In the genomic region with DNA sequence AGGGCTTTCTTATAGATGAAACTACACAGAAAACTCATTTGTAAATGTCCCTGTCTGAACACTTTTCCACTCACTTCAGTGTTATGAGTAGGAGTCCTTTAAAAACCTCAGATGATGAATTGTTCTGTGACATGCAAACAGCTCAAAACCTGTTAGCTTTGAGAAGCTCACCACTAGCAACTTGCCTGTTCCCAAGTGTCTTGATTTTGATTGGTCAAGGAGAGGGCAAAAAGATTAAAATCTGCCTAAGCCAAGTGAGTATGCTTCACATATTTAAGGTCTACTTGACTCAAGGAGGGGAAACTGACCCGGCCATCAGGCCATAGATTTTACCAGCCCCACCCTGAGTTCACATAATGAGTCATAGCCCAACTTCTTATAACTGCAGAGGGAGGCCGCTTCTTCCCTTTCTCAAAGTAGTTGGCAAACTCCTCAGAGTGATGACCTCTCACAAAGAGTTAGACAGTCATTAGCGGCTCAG, we compare ENCODE assay signal across 17 cellular contexts. TPM values are rescaled to one million over a fixed set of nuclear protein-coding genes. Genes with fewer than 3 reads are reported as not detected.
DNase-seq lines count a peak whose midpoint lies in the region; ATAC-seq and TF ChIP-seq lines count a peak whose summit lies in the region.
"Had no signal": no experiment of that assay in that cellular context is flagged by ENCODE, and none has a peak within 500 bp of the region (broad histone marks: within the 10 kb centered on the region; RNA-seq: fewer than 3 reads in every experiment).

No MANE protein-coding gene starts in this region.

- H3K9me3 ChIP-seq in upper lobe of left lung (no peaks in the 10 kb centered on the region), sigmoid colon (no peaks in the 10 kb centered on the region)
- H3K9me3 ChIP-seq: heart left ventricle, spleen, thyroid gland had no signal

- ATAC-seq in upper lobe of left lung (ENCODE audit: low FRiP score in 2 of 2): peak; percentile 73 to 79
- ATAC-seq in HG02884 (IDR thresholded peaks at IDR 0.05; ENCODE audit: unreplicated experiment): no peak
- ATAC-seq: heart left ventricle, left ventricle myocardium superior had no signal

- WGBS in upper lobe of left lung, 2 donors: 51 to 63% methylated on average over 3 of the region's 3 CpGs
- WGBS in sigmoid colon, 2 donors: 37 to 67% methylated on average over 3 of the region's 3 CpGs

- H3K36me3 ChIP-seq in upper lobe of left lung (no peaks in the 10 kb centered on the region), sigmoid colon (no peaks in the 10 kb centered on the region)
- H3K36me3 ChIP-seq: heart left ventricle, spleen, thyroid gland had no signal

- TF ChIP-seq EP300 in upper lobe of left lung (IDR thresholded peaks at IDR 0.05) (no peak), sigmoid colon (IDR thresholded peaks at IDR 0.05) (no peak)

- no peak overlapping the region for H3K4me3 ChIP-seq in fibroblast of mammary gland (ENCODE audit: control insufficient read depth, low read depth, low read length)
- H3K4me3 ChIP-seq in upper lobe of left lung: no peak overlapping the region
- H3K4me3 ChIP-seq in sigmoid colon: no peak overlapping the region
- H3K4me3 ChIP-seq: heart left ventricle, spleen, thyroid gland had no signal

- H3K27me3 ChIP-seq in upper lobe of left lung: no peaks in the 10 kb centered on the region
- no peaks in the 10 kb centered on the region for H3K27me3 ChIP-seq in sigmoid colon
- H3K27me3 ChIP-seq: spleen, thyroid gland had no signal

- H3K27ac ChIP-seq in upper lobe of left lung (no peak overlapping the region), sigmoid colon (peak overlapping the region in 1 of 4 donors; percentile 2)
- H3K27ac ChIP-seq: 22Rv1, heart left ventricle, thyroid gland had no signal

- TF ChIP-seq CTCF in fibroblast of mammary gland (conservative IDR thresholded peaks at IDR 0.05; ENCODE audit: control insufficient read depth, insufficient read depth, low read depth, low read length) (no peak), upper lobe of left lung (IDR thresholded peaks at IDR 0.05) (no peak), sigmoid colon (IDR thresholded peaks at IDR 0.05) (no peak)

- DNase-seq in DMS 273 (lab: John Stamatoyannopoulos, UW; ENCODE audit: unreplicated experiment) (peak; percentile 2), DMS 273 treated with DMSO at 0.1 percent for 48 hours (lab: John Stamatoyannopoulos, UW) (no peak), OCI-M1 (lab: John Stamatoyannopoulos, UW) (peak; percentile 1), fibroblast of mammary gland (ENCODE audit: low read depth) (peak; percentile 58), upper lobe of left lung (peak in 1 of 2 donors; percentile 20), sigmoid colon (no peak), NCI-H748 (lab: John Stamatoyannopoulos, UW; ENCODE audit: unreplicated experiment) (no peak)
- DNase-seq: activated CD4-positive, alpha-beta T cell treated with anti-CD3 and anti-CD28 coated beads for 4 hours; COR-L47; HCEC 1CT; heart left ventricle; left ventricle myocardium superior; NCI-H2029 treated with DMSO at 0.1 percent for 48 hours; spleen; thyroid gland had no signal

- H3K4me1 ChIP-seq in upper lobe of left lung (no peaks in the 10 kb centered on the region), sigmoid colon (peaks cover 0 to 12% (median 5%) of the 10 kb centered on the region in 4 donors)
- H3K4me1 ChIP-seq: heart left ventricle, spleen, thyroid gland had no signal

- intact Hi-C loops in sigmoid colon (cut with DNase I): no loop called here

- no peak for TF ChIP-seq POLR2A in upper lobe of left lung (IDR thresholded peaks at IDR 0.05)
- no peak for TF ChIP-seq POLR2A in sigmoid colon (IDR thresholded peaks at IDR 0.05)

RNA-seq across cellular contexts. Expression of gene MEIS1, which starts 45.2 kb away (rescaled TPM):
- total RNA-seq in upper lobe of left lung (10 to 100 TPM; 23.1 to 43.9 (median 30.0) TPM), sigmoid colon (100 to 1,000 TPM; 108 to 144 (median 128) TPM)
- polyA plus RNA-seq in sigmoid colon: 10 to 100 TPM in 1 of 3 donors, 1 to 10 TPM in 2; 2.8 to 14.2 (median 7.8) TPM

Comparison
In these comparisons a context has a peak if more than half of its experiments do, and no peak if none do; other contexts are left out.
1. DNase-seq: peak in DMS 273 (single experiment), OCI-M1 (single experiment) and fibroblast of mammary gland (single experiment); none in DMS 273 treated with DMSO at 0.1 percent for 48 hours (single experiment), sigmoid colon (single experiment) and NCI-H748 (single experiment).